Comparison of ENCODE assay signal across 1 cellular context in genomic region chr6:43481591-43482242, GRCh38.
A peak's percentile ranks its signal among the peaks of the same experiment; 100 is the strongest.
TF ChIP-seq lines count a peak whose summit lies in the region.

No MANE protein-coding gene starts in this region.

TF ChIP-seq in HepG2, 621 proteins besides CTCF, POLR2A, EP300 and RAD21 (continued from another document):
- TF ChIP-seq KIAA2018 (CRISPR knock-in tag; IDR thresholded peaks at IDR 0.05; ENCODE audit: borderline replicate concordance) (no peak), POLR2AphosphoS5 (IDR thresholded peaks at IDR 0.05; ENCODE audit: low read depth, low read length) (peak; percentile 30; the same call in 1 of the 2 replicates), ZFP90 (CRISPR knock-in tag; IDR thresholded peaks at IDR 0.05; ENCODE audit: borderline replicate concordance) (no peak), REPIN1 (CRISPR knock-in tag; IDR thresholded peaks at IDR 0.05; ENCODE audit: borderline replicate concordance, low read depth) (no peak), THAP11 (CRISPR knock-in tag; IDR thresholded peaks at IDR 0.05) (no peak), ZNF576 (CRISPR knock-in tag; IDR thresholded peaks at IDR 0.05) (no peak), SMARCC2 (IDR thresholded peaks at IDR 0.05) (no peak), ZNF687 (CRISPR knock-in tag; IDR thresholded peaks at IDR 0.05) (no peak)
